In the genomic region with DNA sequence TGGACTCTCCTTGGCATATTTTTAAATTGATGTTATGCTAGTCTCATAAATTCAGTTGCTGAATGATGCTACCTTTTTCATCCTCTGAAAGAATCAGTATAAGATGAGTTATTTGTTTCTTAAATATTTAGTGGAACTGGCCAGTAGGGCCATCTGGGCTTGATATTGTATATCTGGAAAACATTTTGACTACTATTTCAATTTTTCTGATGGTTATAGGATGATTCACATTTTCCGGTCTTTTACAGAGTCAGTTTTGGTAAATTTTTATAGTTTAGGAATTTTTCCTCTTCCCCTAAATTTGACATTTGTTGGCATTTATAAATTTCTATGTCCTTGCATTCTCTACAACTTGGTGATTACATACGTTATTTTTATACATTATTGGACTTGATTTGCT, we compare ENCODE assay signal across 17 cellular contexts.
A peak's percentile ranks its signal among the peaks of the same experiment; 100 is the strongest.
DNase-seq lines count a peak whose midpoint lies in the region; ATAC-seq and TF ChIP-seq lines count a peak whose summit lies in the region.
"Had no signal": no experiment of that assay in that cellular context is flagged by ENCODE, and none has a peak within 500 bp of the region (broad histone marks: within the 10 kb centered on the region; RNA-seq: fewer than 3 reads in every experiment).

No MANE protein-coding gene starts in this region.

- TF ChIP-seq CTCF in AG09309 (IDR thresholded peaks at IDR 0.05; ENCODE audit: control insufficient read depth, insufficient read depth, low read depth, low read length, missing control alignments) (no peak), SK-N-SH (IDR thresholded peaks at IDR 0.05) (peak; percentile 18; the same call in 1 of the 2 replicates)

- H3K36me3 Mint-ChIP-seq in activated naive CD8-positive, alpha-beta T cell treated with anti-CD3 and anti-CD28 coated beads, Interleukin-2, amount 50 U/mL, for 24 hours (ENCODE audit: low read depth) = no peaks in the 10 kb centered on the region
- H3K36me3 Mint-ChIP-seq: CD8-positive, alpha-beta memory T cell had no signal

- H3K27me3 ChIP-seq in SK-N-SH (ENCODE audit: insufficient read depth) = no peaks in the 10 kb centered on the region
- H3K27me3 ChIP-seq: BLaER1 had no signal

- no peak overlapping the region for H2AFZ ChIP-seq in SK-N-SH (ENCODE audit: low read depth)

- no peaks in the 10 kb centered on the region for H3K36me3 ChIP-seq in SK-N-SH (replicated peaks in 1 of 2; ENCODE audit: control insufficient read depth in 1 of 2, insufficient read depth in 2 of 2, low read length in 1 of 2)
- H3K36me3 ChIP-seq: BLaER1 had no signal

- peaks cover 7% of the 10 kb centered on the region for H3F3A ChIP-seq in SK-N-SH (replicated peaks; ENCODE audit: insufficient read depth)

- peak; percentile 46 for DNase-seq in AG09309 (ENCODE audit: low read depth)
- peak; percentile 4 for DNase-seq in ELR (ENCODE audit: low read depth)
- DNase-seq in SK-N-SH = no peak
- peak; percentile 37 for DNase-seq in fibroblast of peridontal ligament (ENCODE audit: extremely low read depth)
- DNase-seq in SKM-1 (lab: John Stamatoyannopoulos, UW; ENCODE audit: unreplicated experiment) = no peak
- no peak for DNase-seq in stimulated activated naive CD8-positive, alpha-beta T cell treated with anti-CD3 and anti-CD28 coated beads, Interleukin-15, Interleukin-2, amounts not matched to agents 100 U/mL and 50 U/mL, for 24 hours
- no peak for DNase-seq in activated naive CD8-positive, alpha-beta T cell treated with anti-CD3 and anti-CD28 coated beads, Interleukin-2, amount 50 U/mL, for 24 hours
- DNase-seq in NCI-H1930 (lab: John Stamatoyannopoulos, UW) = no peak
- DNase-seq: 8988T; AML-193; Caco-2; CD8-positive, alpha-beta memory T cell; DND-41; IMR-90; KBM-7 had no signal

- H3K4me1 Mint-ChIP-seq in activated naive CD8-positive, alpha-beta T cell treated with anti-CD3 and anti-CD28 coated beads, Interleukin-2, amount 50 U/mL, for 24 hours = no peaks in the 10 kb centered on the region
- H3K4me1 Mint-ChIP-seq: CD8-positive, alpha-beta memory T cell had no signal

- POLR2A ChIA-PET in SK-N-SH (lab: Yijun Ruan, JAX) = no interaction called here

- peak; percentile 78 to 94 for TF ChIP-seq EP300 in SK-N-SH (IDR thresholded peaks at IDR 0.05; ENCODE audit: borderline replicate concordance in 1 of 2, low read depth in 1 of 2, low read length in 1 of 2)

- no peaks in the 10 kb centered on the region for H3K27me3 Mint-ChIP-seq in activated naive CD8-positive, alpha-beta T cell treated with anti-CD3 and anti-CD28 coated beads, Interleukin-2, amount 50 U/mL, for 24 hours

- no peaks in the 10 kb centered on the region for H4K20me1 ChIP-seq in SK-N-SH (ENCODE audit: insufficient read depth)
- H4K20me1 ChIP-seq: BLaER1 had no signal

- no peak overlapping the region; the same call in 1 of the 2 replicates for H3K9ac ChIP-seq in SK-N-SH
- H3K9ac ChIP-seq: BLaER1 had no signal

- no peaks in the 10 kb centered on the region for H3K9me3 ChIP-seq in SK-N-SH
- H3K9me3 ChIP-seq: BLaER1, Caco-2 had no signal

- no peak for TF ChIP-seq RAD21 in SK-N-SH (IDR thresholded peaks at IDR 0.05; ENCODE audit: low read length)

- H3K4me3 Mint-ChIP-seq in activated naive CD8-positive, alpha-beta T cell treated with anti-CD3 and anti-CD28 coated beads, Interleukin-2, amount 50 U/mL, for 24 hours = no peak overlapping the region
- H3K4me3 Mint-ChIP-seq: CD8-positive, alpha-beta memory T cell had no signal

- H3K4me3 ChIP-seq in AG09309 (ENCODE audit: control insufficient read depth, low read depth, low read length) = no peak overlapping the region
- no peak overlapping the region for H3K4me3 ChIP-seq in SK-N-SH (ENCODE audit: low read depth in 2 of 2, low read length in 1 of 2)
- H3K4me3 ChIP-seq: BLaER1 had no signal

- WGBS in SK-N-SH (ENCODE audit: low lambda C conversion rate) = 17% methylated on average over 2 of the region's 2 CpGs

- no peak overlapping the region for H3K4me2 ChIP-seq in SK-N-SH
- H3K4me2 ChIP-seq: BLaER1 had no signal

- H3K27ac Mint-ChIP-seq in activated naive CD8-positive, alpha-beta T cell treated with anti-CD3 and anti-CD28 coated beads, Interleukin-2, amount 50 U/mL, for 24 hours = no peak overlapping the region
- H3K27ac Mint-ChIP-seq: CD8-positive, alpha-beta memory T cell had no signal

- no peaks in the 10 kb centered on the region for H3K79me2 ChIP-seq in SK-N-SH (ENCODE audit: insufficient read depth)

- H3K4me1 ChIP-seq in SK-N-SH (ENCODE audit: control insufficient read depth in 1 of 2, insufficient read depth in 2 of 2, low read depth in 1 of 2, low read length in 1 of 2) = no peaks in the 10 kb centered on the region; a peak in 1 of 4 replicates
- H3K4me1 ChIP-seq: BLaER1, Caco-2 had no signal

- CTCF ChIA-PET in SK-N-SH (lab: Yijun Ruan, JAX) = no interaction called here

- H3K9me3 Mint-ChIP-seq in activated naive CD8-positive, alpha-beta T cell treated with anti-CD3 and anti-CD28 coated beads, Interleukin-2, amount 50 U/mL, for 24 hours = no peaks in the 10 kb centered on the region
- H3K9me3 Mint-ChIP-seq: CD8-positive, alpha-beta memory T cell had no signal

- H3K9me2 ChIP-seq in SK-N-SH = no peaks in the 10 kb centered on the region

- peak overlapping the region; percentile 62 to 77; a peak in 3 of 4 replicates for H3K27ac ChIP-seq in SK-N-SH (ENCODE audit: low read depth in 2 of 2, low read length in 1 of 2)
- H3K27ac ChIP-seq: BLaER1 had no signal

- no peak for ATAC-seq in stimulated activated naive CD8-positive, alpha-beta T cell treated with anti-CD3 and anti-CD28 coated beads, Interleukin-15, Interleukin-2, amounts not matched to agents 100 U/mL and 50 U/mL, for 24 hours
- ATAC-seq in activated naive CD8-positive, alpha-beta T cell treated with anti-CD3 and anti-CD28 coated beads, Interleukin-2, amount 50 U/mL, for 24 hours = no peak
- ATAC-seq: HCT116 had no signal

TF ChIP-seq in SK-N-SH, 30 proteins besides CTCF, POLR2A, EP300 and RAD21 (continues in another document):
- TF ChIP-seq RXRA (IDR thresholded peaks at IDR 0.05; ENCODE audit: borderline replicate concordance, low read depth) (0 out of 2 replicates have a peak, but pooled peaks have one; percentile 55), RCOR1 (IDR thresholded peaks at IDR 0.05; ENCODE audit: low read length) (no peak), TCF12 (IDR thresholded peaks at IDR 0.05) (peak; percentile 100), NFIC (IDR thresholded peaks at IDR 0.05; ENCODE audit: borderline replicate concordance) (peak; percentile 82), TEAD4 (IDR thresholded peaks at IDR 0.05; ENCODE audit: borderline replicate concordance, insufficient read depth) (peak; percentile 86; the same call in 1 of the 2 replicates), SMC3 (IDR thresholded peaks at IDR 0.05; ENCODE audit: low read depth, low read length) (no peak), TAF1 (IDR thresholded peaks at IDR 0.05; ENCODE audit: borderline replicate concordance, low read depth, low read length) (no peak), JUND (IDR thresholded peaks at IDR 0.05) (peak; percentile 91), ELF1 (IDR thresholded peaks at IDR 0.05) (no peak), MEF2A (IDR thresholded peaks at IDR 0.05; ENCODE audit: borderline replicate concordance, low read depth) (peak; percentile 55; the same call in 1 of the 2 replicates), POLR2AphosphoS5 (IDR thresholded peaks at IDR 0.05; ENCODE audit: low read depth, low read length) (peak; percentile 84), CHD2 (IDR thresholded peaks at IDR 0.05; ENCODE audit: low read length, partially characterized antibody) (no peak), FOXM1 (IDR thresholded peaks at IDR 0.05; ENCODE audit: low read depth) (peak; percentile 85; the same call in 1 of the 2 replicates)
- TF ChIP-seq, protein P1, sequence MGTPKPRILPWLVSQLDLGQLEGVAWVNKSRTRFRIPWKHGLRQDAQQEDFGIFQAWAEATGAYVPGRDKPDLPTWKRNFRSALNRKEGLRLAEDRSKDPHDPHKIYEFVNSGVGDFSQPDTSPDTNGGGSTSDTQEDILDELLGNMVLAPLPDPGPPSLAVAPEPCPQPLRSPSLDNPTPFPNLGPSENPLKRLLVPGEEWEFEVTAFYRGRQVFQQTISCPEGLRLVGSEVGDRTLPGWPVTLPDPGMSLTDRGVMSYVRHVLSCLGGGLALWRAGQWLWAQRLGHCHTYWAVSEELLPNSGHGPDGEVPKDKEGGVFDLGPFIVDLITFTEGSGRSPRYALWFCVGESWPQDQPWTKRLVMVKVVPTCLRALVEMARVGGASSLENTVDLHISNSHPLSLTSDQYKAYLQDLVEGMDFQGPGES (IDR thresholded peaks at IDR 0.05; ENCODE audit: low read depth, low read length) = no peak
- TF ChIP-seq, protein P2, sequence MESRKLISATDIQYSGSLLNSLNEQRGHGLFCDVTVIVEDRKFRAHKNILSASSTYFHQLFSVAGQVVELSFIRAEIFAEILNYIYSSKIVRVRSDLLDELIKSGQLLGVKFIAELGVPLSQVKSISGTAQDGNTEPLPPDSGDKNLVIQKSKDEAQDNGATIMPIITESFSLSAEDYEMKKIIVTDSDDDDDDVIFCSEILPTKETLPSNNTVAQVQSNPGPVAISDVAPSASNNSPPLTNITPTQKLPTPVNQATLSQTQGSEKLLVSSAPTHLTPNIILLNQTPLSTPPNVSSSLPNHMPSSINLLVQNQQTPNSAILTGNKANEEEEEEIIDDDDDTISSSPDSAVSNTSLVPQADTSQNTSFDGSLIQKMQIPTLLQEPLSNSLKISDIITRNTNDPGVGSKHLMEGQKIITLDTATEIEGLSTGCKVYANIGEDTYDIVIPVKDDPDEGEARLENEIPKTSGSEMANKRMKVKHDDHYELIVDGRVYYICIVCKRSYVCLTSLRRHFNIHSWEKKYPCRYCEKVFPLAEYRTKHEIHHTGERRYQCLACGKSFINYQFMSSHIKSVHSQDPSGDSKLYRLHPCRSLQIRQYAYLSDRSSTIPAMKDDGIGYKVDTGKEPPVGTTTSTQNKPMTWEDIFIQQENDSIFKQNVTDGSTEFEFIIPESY (IDR thresholded peaks at IDR 0.05; ENCODE audit: borderline replicate concordance, low read depth) = 0 out of 2 replicates have a peak, but pooled peaks have one; percentile 19
- TF ChIP-seq, protein P3, sequence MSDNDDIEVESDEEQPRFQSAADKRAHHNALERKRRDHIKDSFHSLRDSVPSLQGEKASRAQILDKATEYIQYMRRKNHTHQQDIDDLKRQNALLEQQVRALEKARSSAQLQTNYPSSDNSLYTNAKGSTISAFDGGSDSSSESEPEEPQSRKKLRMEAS (IDR thresholded peaks at IDR 0.05; ENCODE audit: low read depth) = no peak
- TF ChIP-seq, protein P4, sequence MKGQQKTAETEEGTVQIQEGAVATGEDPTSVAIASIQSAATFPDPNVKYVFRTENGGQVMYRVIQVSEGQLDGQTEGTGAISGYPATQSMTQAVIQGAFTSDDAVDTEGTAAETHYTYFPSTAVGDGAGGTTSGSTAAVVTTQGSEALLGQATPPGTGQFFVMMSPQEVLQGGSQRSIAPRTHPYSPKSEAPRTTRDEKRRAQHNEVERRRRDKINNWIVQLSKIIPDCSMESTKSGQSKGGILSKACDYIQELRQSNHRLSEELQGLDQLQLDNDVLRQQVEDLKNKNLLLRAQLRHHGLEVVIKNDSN (IDR thresholded peaks at IDR 0.05; ENCODE audit: borderline replicate concordance, low read depth) = no peak

Comparison
In these comparisons a context has a peak if more than half of its experiments do, and no peak if none do; other contexts are left out.
1. DNase-seq: peak in AG09309 (single experiment), ELR (single experiment) and fibroblast of peridontal ligament (single experiment); none in SK-N-SH (single experiment), SKM-1 (single experiment), stimulated activated naive CD8-positive, alpha-beta T cell treated with anti-CD3 and anti-CD28 coated beads, Interleukin-15, Interleukin-2, amounts not matched to agents 100 U/mL and 50 U/mL, for 24 hours (single experiment), activated naive CD8-positive, alpha-beta T cell treated with anti-CD3 and anti-CD28 coated beads, Interleukin-2, amount 50 U/mL, for 24 hours (single experiment) and NCI-H1930 (0 of 2).